18 cellular contexts compared by ENCODE assay signal in the genomic region with DNA sequence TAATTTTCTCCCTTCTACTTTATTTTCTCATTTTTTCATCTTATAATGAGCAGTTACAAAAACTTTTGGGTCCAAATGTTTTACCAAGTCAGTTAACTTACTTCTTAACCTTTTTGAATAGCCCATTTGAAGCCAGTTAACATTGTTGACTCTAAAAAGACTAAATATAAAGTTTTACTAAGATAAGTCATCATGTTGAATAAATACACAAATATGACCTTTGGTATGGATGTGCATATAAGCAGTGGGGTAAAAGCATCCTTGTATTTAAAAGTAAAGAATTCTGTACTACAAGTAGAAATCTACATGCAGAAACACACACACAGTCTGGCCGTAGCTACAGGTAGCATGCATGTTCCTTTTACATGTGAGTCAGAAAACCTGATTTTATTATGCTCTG.
DNase-seq lines count a peak whose midpoint lies in the region; ATAC-seq and TF ChIP-seq lines count a peak whose summit lies in the region.
"Had no signal": no experiment of that assay in that cellular context is flagged by ENCODE, and none has a peak within 500 bp of the region (broad histone marks: within the 10 kb centered on the region; RNA-seq: fewer than 3 reads in every experiment).

No MANE protein-coding gene starts in this region.

- no peak overlapping the region for H3K56ac ChIP-seq in IMR-90 (ENCODE audit: extremely low read depth, insufficient read depth, low read length)

- H4K20me1 ChIP-seq in IMR-90 (ENCODE audit: insufficient read depth, low read length) = no peaks in the 10 kb centered on the region
- no peaks in the 10 kb centered on the region for H4K20me1 ChIP-seq in smooth muscle cell (ENCODE audit: low read depth)
- H4K20me1 ChIP-seq: BLaER1 treated with 17β-estradiol and CSF1 and Interleukin-3, amounts not matched to agents 10 nM and 100 nM had no signal

- in situ Hi-C loops in IMR-90 (cut with MboI; ENCODE audit: low sequenced_read_pairs) = no loop called here

- H3K4me3 Mint-ChIP-seq in CD14-positive monocyte = no peak overlapping the region
- H3K4me3 Mint-ChIP-seq: B cell; CD4-positive, alpha-beta memory T cell; CD4-positive, CD25-positive, alpha-beta regulatory T cell; CD8-positive, alpha-beta memory T cell had no signal

- no peak overlapping the region for H3K23ac ChIP-seq in IMR-90 (ENCODE audit: low read depth, low read length)

- H3K4me1 ChIP-seq in IMR-90 (ENCODE audit: control insufficient read depth, insufficient read depth, low read length) (peaks cover 3% of the 10 kb centered on the region), adipocyte (ENCODE audit: control insufficient read depth, insufficient read depth, low read length) (no peaks in the 10 kb centered on the region), smooth muscle cell (ENCODE audit: low read depth) (no peaks in the 10 kb centered on the region)
- H3K4me1 ChIP-seq: BLaER1 treated with 17β-estradiol and CSF1 and Interleukin-3, amounts not matched to agents 10 nM and 100 nM had no signal

- no peaks in the 10 kb centered on the region for H3K36me3 Mint-ChIP-seq in CD14-positive monocyte
- H3K36me3 Mint-ChIP-seq: CD4-positive, alpha-beta memory T cell; CD4-positive, CD25-positive, alpha-beta regulatory T cell; CD8-positive, alpha-beta memory T cell had no signal

- no peaks in the 10 kb centered on the region for H3K27me3 ChIP-seq in IMR-90 (ENCODE audit: control insufficient read depth, insufficient read depth, low read length)
- H3K27me3 ChIP-seq in adipocyte (replicated peaks; ENCODE audit: control insufficient read depth, insufficient read depth, low read length) = no peaks in the 10 kb centered on the region
- H3K27me3 ChIP-seq in smooth muscle cell (ENCODE audit: low read depth) = no peaks in the 10 kb centered on the region
- H3K27me3 ChIP-seq: BLaER1 treated with 17β-estradiol and CSF1 and Interleukin-3, amounts not matched to agents 10 nM and 100 nM had no signal

- H3F3A ChIP-seq in smooth muscle cell (ENCODE audit: low read depth) = no peaks in the 10 kb centered on the region

- no peaks in the 10 kb centered on the region for H3K79me2 ChIP-seq in smooth muscle cell (ENCODE audit: low read depth)

- H2AK9ac ChIP-seq in IMR-90 (replicated peaks; ENCODE audit: low read depth, low read length, poor library complexity) = no peak overlapping the region

- peak; percentile 54 for DNase-seq in IMR-90
- DNase-seq in adipocyte (ENCODE audit: low read depth) = peak; percentile 1
- no peak for DNase-seq in smooth muscle cell (lab: John Stamatoyannopoulos, UW; ENCODE audit: unreplicated experiment)
- no peak for DNase-seq in SK-N-DZ (ENCODE audit: low spot score)
- DNase-seq in CD14-positive monocyte (ENCODE audit: low spot score) = no peak
- DNase-seq: 8988T; AML-193; CD4-positive, alpha-beta memory T cell; CD4-positive, CD25-positive, alpha-beta regulatory T cell; CD8-positive, alpha-beta memory T cell; COR-L47; DMS 273 treated with DMSO at 0.1 percent for 48 hours; DMS79 treated with DMSO at 0.1 percent for 48 hours; GF-D8 had no signal

- no peak overlapping the region for H3K27ac Mint-ChIP-seq in CD14-positive monocyte
- H3K27ac Mint-ChIP-seq: B cell; CD4-positive, alpha-beta memory T cell; CD4-positive, CD25-positive, alpha-beta regulatory T cell; CD8-positive, alpha-beta memory T cell had no signal

- CTCF ChIA-PET in IMR-90 (lab: Yijun Ruan, JAX) = no interaction called here

- dilution Hi-C loops in IMR-90 (cut with HindIII; ENCODE audit: low sequenced_read_pairs, unreplicated experiment) = no loop called here

- no peak overlapping the region for H2BK20ac ChIP-seq in IMR-90 (ENCODE audit: low read depth, low read length)

- H2AK5ac ChIP-seq in IMR-90 (ENCODE audit: low read depth, low read length) = no peak overlapping the region

- no peak overlapping the region for H4K5ac ChIP-seq in IMR-90 (ENCODE audit: low read depth, low read length)

- H2BK120ac ChIP-seq in IMR-90 (ENCODE audit: low read depth, low read length) = no peak overlapping the region

- H3K36me3 ChIP-seq in IMR-90 (ENCODE audit: control insufficient read depth, insufficient read depth, low read length) (no peaks in the 10 kb centered on the region), adipocyte (ENCODE audit: control insufficient read depth, insufficient read depth, low read length, severe bottlenecking) (no peaks in the 10 kb centered on the region), smooth muscle cell (ENCODE audit: low read depth) (no peaks in the 10 kb centered on the region)
- H3K36me3 ChIP-seq: BLaER1 treated with 17β-estradiol and CSF1 and Interleukin-3, amounts not matched to agents 10 nM and 100 nM had no signal

- H2AFZ ChIP-seq in IMR-90 (replicated peaks; ENCODE audit: low read length, poor library complexity) = no peak overlapping the region
- H2AFZ ChIP-seq in smooth muscle cell (ENCODE audit: low read depth) = peak overlapping the region; percentile 47

- no TSS peak for BruUV-seq in IMR-90 (replicated peaks; lab: Mats Ljungman, UMichigan)

- H3K9me1 ChIP-seq in IMR-90 (ENCODE audit: insufficient read depth, low read length) = no peaks in the 10 kb centered on the region

- no CpG with 5 or more reads among the region's 1 CpG for WGBS in IMR-90 (ENCODE audit: extremely low coverage in 2 of 2, insufficient read length in 1 of 2), 2 experiments
- WGBS in smooth muscle cell (ENCODE audit: low lambda C conversion rate) = 91% methylated on average over 1 of the region's 1 CpG

- intact Hi-C loops in IMR-90 (cut with micrococcal nuclease) (no loop called here), CD14-positive monocyte (cut with micrococcal nuclease) (no loop called here)

- no peaks in the 10 kb centered on the region for H3K4me1 Mint-ChIP-seq in CD14-positive monocyte
- H3K4me1 Mint-ChIP-seq: B cell; CD4-positive, alpha-beta memory T cell; CD4-positive, CD25-positive, alpha-beta regulatory T cell; CD8-positive, alpha-beta memory T cell had no signal

- H3K27me3 Mint-ChIP-seq in CD14-positive monocyte (ENCODE audit: low read depth in 3 of 3) = no peaks in the 10 kb centered on the region
- H3K27me3 Mint-ChIP-seq: B cell; CD4-positive, alpha-beta memory T cell; CD4-positive, CD25-positive, alpha-beta regulatory T cell; CD8-positive, alpha-beta memory T cell had no signal

- no peak overlapping the region for H3K14ac ChIP-seq in IMR-90 (replicated peaks; ENCODE audit: low read depth, low read length)

- H3K9me3 ChIP-seq in IMR-90 (ENCODE audit: control insufficient read depth, insufficient read depth, low read length) = no peaks in the 10 kb centered on the region
- H3K9me3 ChIP-seq in adipocyte (ENCODE audit: control insufficient read depth, low read length) = no peaks in the 10 kb centered on the region
- H3K9me3 ChIP-seq in smooth muscle cell (replicated peaks; ENCODE audit: low read depth) = no peaks in the 10 kb centered on the region
- H3K9me3 ChIP-seq: BLaER1 treated with 17β-estradiol and CSF1 and Interleukin-3, amounts not matched to agents 10 nM and 100 nM had no signal

- no peak for TF ChIP-seq POLR2A in IMR-90 (IDR thresholded peaks at IDR 0.05; ENCODE audit: low read depth, low read length)

- no peak overlapping the region for H2BK15ac ChIP-seq in IMR-90 (ENCODE audit: low read depth, low read length)

- H3K9ac ChIP-seq in IMR-90 (ENCODE audit: low read depth, low read length) (no peak overlapping the region), adipocyte (ENCODE audit: low read length) (no peak overlapping the region), smooth muscle cell (ENCODE audit: low read depth) (no peak overlapping the region)
- H3K9ac ChIP-seq: BLaER1 treated with 17β-estradiol and CSF1 and Interleukin-3, amounts not matched to agents 10 nM and 100 nM had no signal

- H3K4me3 ChIP-seq in IMR-90 (ENCODE audit: insufficient read depth, low read depth, low read length) (no peak overlapping the region), adipocyte (ENCODE audit: low read length) (no peak overlapping the region), smooth muscle cell (no peak overlapping the region)
- H3K4me3 ChIP-seq: BLaER1 treated with 17β-estradiol and CSF1 and Interleukin-3, amounts not matched to agents 10 nM and 100 nM had no signal

- no peak for TF ChIP-seq RAD21 in IMR-90 (IDR thresholded peaks at IDR 0.05; ENCODE audit: low read length)

- H3K27ac ChIP-seq in IMR-90 (ENCODE audit: insufficient read depth, low read length) (peak overlapping the region; percentile 29; the same call in 1 of the 2 replicates), smooth muscle cell (ENCODE audit: low read depth) (peak overlapping the region; percentile 9)
- H3K27ac ChIP-seq: BLaER1 treated with 17β-estradiol and CSF1 and Interleukin-3, amounts not matched to agents 10 nM and 100 nM; C4-2B had no signal

- H3K4me2 ChIP-seq in IMR-90 (ENCODE audit: low read depth, low read length) = peak overlapping the region; percentile 71
- H3K4me2 ChIP-seq in smooth muscle cell = peak overlapping the region; percentile 39
- H3K4me2 ChIP-seq: BLaER1 treated with 17β-estradiol and CSF1 and Interleukin-3, amounts not matched to agents 10 nM and 100 nM had no signal

- no peak overlapping the region for H2BK5ac ChIP-seq in IMR-90 (ENCODE audit: low read depth, low read length, poor library complexity, severe bottlenecking)

- peak; percentile 77 for ATAC-seq in IMR-90 (ENCODE audit: low read depth)
- no peak for ATAC-seq in GM18870 (IDR thresholded peaks at IDR 0.05; ENCODE audit: unreplicated experiment)

- TF ChIP-seq CTCF in IMR-90 (conservative IDR thresholded peaks at IDR 0.05; ENCODE audit: low read depth, low read length) = no peak
- TF ChIP-seq CTCF in smooth muscle cell (IDR thresholded peaks at IDR 0.05; ENCODE audit: borderline replicate concordance, insufficient read depth, poor library complexity, severe bottlenecking) = no peak
- TF ChIP-seq CTCF in CD14-positive monocyte (IDR thresholded peaks at IDR 0.05) = no peak

- H4K91ac ChIP-seq in IMR-90 (ENCODE audit: insufficient read depth, low read depth, low read length) = no peak overlapping the region

- no peak overlapping the region; the same call in 1 of the 2 replicates for H3K18ac ChIP-seq in IMR-90 (ENCODE audit: low read depth, low read length)

- H3K4ac ChIP-seq in IMR-90 (ENCODE audit: low read depth, low read length) = no peak overlapping the region

- no peak overlapping the region for H4K8ac ChIP-seq in IMR-90 (ENCODE audit: low read depth in 2 of 2, low read length in 2 of 2)

- H3K79me1 ChIP-seq in IMR-90 (ENCODE audit: low read depth in 1 of 2, low read length in 2 of 2) = no peaks in the 10 kb centered on the region

- peaks cover 0 to 10% (median 2%) of the 10 kb centered on the region in 7 donors for H3K9me3 Mint-ChIP-seq in CD14-positive monocyte

- POLR2A ChIA-PET in IMR-90 (lab: Charles Lee; ENCODE audit: unreplicated experiment) = no interaction called here

TF ChIP-seq in IMR-90, 13 proteins besides CTCF, POLR2A, EP300 and RAD21 (continues in another document):
- TF ChIP-seq MAFK (IDR thresholded peaks at IDR 0.05; ENCODE audit: low read depth, low read length) (no peak), NFE2L2 (IDR thresholded peaks at IDR 0.05; ENCODE audit: low read depth, low read length) (no peak), SMC3 (IDR thresholded peaks at IDR 0.05; ENCODE audit: low read depth, low read length) (no peak)

Comparison
In these comparisons a context has a peak if more than half of its experiments do, and no peak if none do; other contexts are left out.
1. DNase-seq: peak in IMR-90 (single experiment) and adipocyte (single experiment); none in smooth muscle cell (single experiment), SK-N-DZ (single experiment) and CD14-positive monocyte (single experiment).